In the genomic region with DNA sequence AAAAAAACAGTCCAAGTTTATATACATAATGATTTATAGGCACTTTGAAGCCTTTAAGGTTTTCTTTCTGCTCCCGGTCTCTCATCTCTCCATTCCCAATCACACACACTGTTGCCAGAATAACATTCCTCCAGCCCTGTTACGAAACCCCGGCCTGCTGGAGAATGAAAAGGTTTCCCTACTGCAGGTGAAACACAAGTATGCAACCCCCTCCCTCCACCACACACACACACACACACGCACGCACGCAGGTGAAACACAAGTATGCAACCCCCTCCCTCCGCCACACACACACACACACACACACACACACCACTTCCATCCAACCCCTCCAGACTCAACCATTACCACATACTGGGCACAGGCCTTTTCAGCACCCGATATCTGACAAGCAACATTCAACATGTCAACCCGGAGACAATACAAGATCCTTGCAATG, we compare ENCODE assay signal across 20 cellular contexts.
DNase-seq lines count a peak whose midpoint lies in the region; ATAC-seq, FAIRE-seq and TF ChIP-seq lines count a peak whose summit lies in the region.
"Had no signal": no experiment of that assay in that cellular context is flagged by ENCODE, and none has a peak within 500 bp of the region (broad histone marks: within the 10 kb centered on the region; RNA-seq: fewer than 3 reads in every experiment).

No MANE protein-coding gene starts in this region.

- H2AK5ac ChIP-seq in mesendoderm (ENCODE audit: low read length) = no peak overlapping the region

- CTCF ChIA-PET in A549 (lab: Yijun Ruan, JAX) = interaction anchor here (0.9 kb wide), 1 partner anchor 61 kb away, joined by 3 read pairs; no protein-coding TSS in a partner anchor
- CTCF ChIA-PET in T-cell (lab: Charles Lee) = interaction anchor here in 1 of 2 donors (0.6 kb wide), 1 partner anchor 74 kb away, joined by 3 read pairs; no protein-coding TSS in a partner anchor

- no peak for TF ChIP-seq EP300 in A549 (IDR thresholded peaks at IDR 0.05)

- FAIRE-seq in A549 (lab: Jason Lieb, UNC) = no peak
- FAIRE-seq: urothelium cell line had no signal

- H3K23ac ChIP-seq in mesendoderm (ENCODE audit: low read length) = no peak overlapping the region

- no peak overlapping the region for H3K4me3 ChIP-seq in A549
- no peak overlapping the region for H3K4me3 ChIP-seq in RWPE2 (ENCODE audit: severe bottlenecking)
- no peak overlapping the region for H3K4me3 ChIP-seq in heart left ventricle
- H3K4me3 ChIP-seq in mesendoderm (ENCODE audit: low read length) = no peak overlapping the region
- H3K4me3 ChIP-seq: breast epithelium, spleen had no signal

- no peaks in the 10 kb centered on the region for H3K27me3 ChIP-seq in RWPE2 (ENCODE audit: insufficient read depth, poor library complexity, severe bottlenecking)
- no peaks in the 10 kb centered on the region for H3K27me3 ChIP-seq in heart left ventricle
- no peaks in the 10 kb centered on the region for H3K27me3 ChIP-seq in mesendoderm (ENCODE audit: insufficient read depth, low read length, poor library complexity)
- H3K27me3 ChIP-seq: breast epithelium, spleen had no signal

- H2BK15ac ChIP-seq in mesendoderm (replicated peaks; ENCODE audit: low read depth) = no peak overlapping the region

- peaks cover 17% of the 10 kb centered on the region for H3K79me1 ChIP-seq in mesendoderm (ENCODE audit: low read length)

- H3K27ac Mint-ChIP-seq in T-cell = no peak overlapping the region
- H3K27ac Mint-ChIP-seq: activated CD4-positive, alpha-beta T cell treated with anti-CD3 and anti-CD28 coated beads for 36 hours; CD8-positive, alpha-beta memory T cell; stimulated activated naive B cell treated with anti-CD40 and anti-IgM and Interleukin-4, amounts not matched to agents 10 μg/mL and 1 μg/mL and 100 μg/mL, for 72 hours had no signal

- peaks cover 0 to 6% (median 0%) of the 10 kb centered on the region in 3 donors for H3K4me1 Mint-ChIP-seq in T-cell
- H3K4me1 Mint-ChIP-seq: activated CD4-positive, alpha-beta T cell treated with anti-CD3 and anti-CD28 coated beads for 36 hours; CD8-positive, alpha-beta memory T cell had no signal

- TF ChIP-seq CTCF in A549 (IDR thresholded peaks at IDR 0.05) (no peak), RWPE2 (IDR thresholded peaks at IDR 0.05; ENCODE audit: poor library complexity, severe bottlenecking) (no peak), heart left ventricle (IDR thresholded peaks at IDR 0.05) (no peak)

- H4K8ac ChIP-seq in mesendoderm (ENCODE audit: low read depth, low read length) = no peak overlapping the region

- H3K4me2 ChIP-seq in A549 = peak overlapping the region; percentile 17; the same call in 1 of the 3 replicates
- H3K4me2 ChIP-seq in mesendoderm (ENCODE audit: low read length) = no peak overlapping the region

- H3K27ac ChIP-seq in A549 = 0 out of 6 replicates have a peak overlapping the region, but pooled peaks of 1 of the 2 experiments have one; percentile 31
- H3K27ac ChIP-seq in RWPE2 (ENCODE audit: poor library complexity, severe bottlenecking) = peak overlapping the region; percentile 14
- no peak overlapping the region for H3K27ac ChIP-seq in heart left ventricle
- no peak overlapping the region for H3K27ac ChIP-seq in mesendoderm (ENCODE audit: low read depth, low read length)
- H3K27ac ChIP-seq: breast epithelium, spleen had no signal

- ATAC-seq in A549 (no peak), RWPE2 (ENCODE audit: low read depth) (peak; percentile 50), heart left ventricle (peak; percentile 51 to 67 (median 66)), T-cell (replicated peaks in 1 of 4) (no peak)
- no peak for ATAC-seq in stimulated activated naive CD8-positive, alpha-beta T cell treated with anti-CD3 and anti-CD28 coated beads, Interleukin-15, Interleukin-2, amounts not matched to agents 100 U/mL and 50 U/mL, for 24 hours
- ATAC-seq: activated CD4-positive, alpha-beta T cell treated with anti-CD3 and anti-CD28 coated beads for 36 hours; stimulated activated naive B cell treated with anti-CD40 and anti-IgM and Interleukin-4, amounts not matched to agents 10 μg/mL and 1 μg/mL and 100 μg/mL, for 72 hours had no signal

- no peaks in the 10 kb centered on the region for H3K9me3 Mint-ChIP-seq in T-cell
- H3K9me3 Mint-ChIP-seq: CD8-positive, alpha-beta memory T cell; stimulated activated naive B cell treated with anti-CD40 and anti-IgM and Interleukin-4, amounts not matched to agents 10 μg/mL and 1 μg/mL and 100 μg/mL, for 72 hours had no signal

- H3K18ac ChIP-seq in mesendoderm (ENCODE audit: low read length) = no peak overlapping the region

- H2BK120ac ChIP-seq in mesendoderm (ENCODE audit: low read depth, low read length) = no peak overlapping the region

- no peak overlapping the region for H3K56ac ChIP-seq in mesendoderm (ENCODE audit: low read length)

- no peak overlapping the region for H3K4ac ChIP-seq in mesendoderm (ENCODE audit: low read depth, low read length)

- H3K79me2 ChIP-seq in mesendoderm (ENCODE audit: control insufficient read depth, insufficient read depth, low read length) = peaks cover 42% of the 10 kb centered on the region

- H3K4me1 ChIP-seq in A549 (peaks cover 61% of the 10 kb centered on the region), RWPE2 (ENCODE audit: insufficient read depth, poor library complexity, severe bottlenecking) (peaks cover 38% of the 10 kb centered on the region), heart left ventricle (peaks cover 0 to 41% (median 11%) of the 10 kb centered on the region in 12 donors), mesendoderm (ENCODE audit: control insufficient read depth, low read depth, low read length) (no peaks in the 10 kb centered on the region)

- DNase-seq in A549 (ENCODE audit: low read depth in 1 of 2, low spot score in 1 of 2) (no peak), RWPE2 (ENCODE audit: low spot score) (no peak), heart left ventricle (peak in 1 of 5 donors; percentile 35), mesendoderm (peak; percentile 28), T-cell (no peak)
- no peak for DNase-seq in stimulated activated naive CD8-positive, alpha-beta T cell treated with anti-CD3 and anti-CD28 coated beads, Interleukin-15, Interleukin-2, amounts not matched to agents 100 U/mL and 50 U/mL, for 24 hours
- DNase-seq in activated T-cell treated with anti-CD3 and anti-CD28 coated beads, Interleukin-2, amount 50 U/mL, for 1 hour = no peak
- DNase-seq in activated CD4-positive, alpha-beta T cell treated with anti-CD3 and anti-CD28 coated beads for 1 hour = no peak
- DNase-seq: activated CD4-positive, alpha-beta T cell treated with anti-CD3 and anti-CD28 coated beads for 36 hours; activated naive CD4-positive, alpha-beta T cell treated with anti-CD3 and anti-CD28 coated beads, Interleukin-2, amount 50 U/mL, for 16 hours; CD8-positive, alpha-beta memory T cell; EL; GOT3; midbrain; nucleus accumbens; SIG-M5; spleen; stimulated activated naive B cell treated with anti-CD40 and anti-IgM and Interleukin-4, amounts not matched to agents 10 μg/mL and 1 μg/mL and 100 μg/mL, for 72 hours had no signal

- H3K9ac ChIP-seq in mesendoderm (ENCODE audit: low read length) = no peak overlapping the region

- H3K27me3 Mint-ChIP-seq in T-cell = peaks cover 0 to 2% of the 10 kb centered on the region in 2 donors
- H3K27me3 Mint-ChIP-seq: stimulated activated naive B cell treated with anti-CD40 and anti-IgM and Interleukin-4, amounts not matched to agents 10 μg/mL and 1 μg/mL and 100 μg/mL, for 72 hours had no signal

- intact Hi-C loops in heart left ventricle (cut with DNase I) = loop anchor here in 8 of 10 donors (5.0 to 10.0 kb wide), 6 partner anchors 63 to 297 kb away; a partner anchor contains a TSS

- no peaks in the 10 kb centered on the region for H3K36me3 ChIP-seq in RWPE2 (ENCODE audit: low read depth)
- no peaks in the 10 kb centered on the region for H3K36me3 ChIP-seq in heart left ventricle
- H3K36me3 ChIP-seq in mesendoderm (ENCODE audit: control insufficient read depth, insufficient read depth, low read length) = no peaks in the 10 kb centered on the region
- H3K36me3 ChIP-seq: breast epithelium, spleen had no signal

- no peak overlapping the region for H2BK5ac ChIP-seq in mesendoderm (ENCODE audit: low read length)

- 78% methylated on average over 9 of the region's 9 CpGs for WGBS in A549 (ENCODE audit: missing lambda C conversion rate)
- WGBS in heart left ventricle, 4 donors = 55 to 69% (median 57%) methylated on average over 9 of the region's 9 CpGs
- no CpG with 5 or more reads among the region's 9 CpGs for WGBS in mesendoderm (ENCODE audit: extremely low coverage, insufficient coverage, low lambda C conversion rate)

- H3K36me3 Mint-ChIP-seq in T-cell = no peaks in the 10 kb centered on the region
- H3K36me3 Mint-ChIP-seq: CD8-positive, alpha-beta memory T cell; stimulated activated naive B cell treated with anti-CD40 and anti-IgM and Interleukin-4, amounts not matched to agents 10 μg/mL and 1 μg/mL and 100 μg/mL, for 72 hours had no signal

- TF ChIP-seq POLR2A in A549 (IDR thresholded peaks at IDR 0.05; ENCODE audit: low read length) = no peak
- TF ChIP-seq POLR2A in heart left ventricle (IDR thresholded peaks at IDR 0.05) = no peak

- no peak overlapping the region for H4K5ac ChIP-seq in mesendoderm (ENCODE audit: low read length)

- H3K9me3 ChIP-seq in A549 = no peaks in the 10 kb centered on the region
- no peaks in the 10 kb centered on the region for H3K9me3 ChIP-seq in RWPE2 (ENCODE audit: severe bottlenecking)
- no peaks in the 10 kb centered on the region for H3K9me3 ChIP-seq in heart left ventricle
- H3K9me3 ChIP-seq: breast epithelium, spleen had no signal

- no peak overlapping the region for H3K4me3 Mint-ChIP-seq in T-cell
- H3K4me3 Mint-ChIP-seq: activated CD4-positive, alpha-beta T cell treated with anti-CD3 and anti-CD28 coated beads for 36 hours; CD8-positive, alpha-beta memory T cell; stimulated activated naive B cell treated with anti-CD40 and anti-IgM and Interleukin-4, amounts not matched to agents 10 μg/mL and 1 μg/mL and 100 μg/mL, for 72 hours had no signal

- POLR2A ChIA-PET in A549 (lab: Yijun Ruan, JAX) (no interaction called here), T-cell (lab: Charles Lee) (no interaction called here)

- no peak for TF ChIP-seq RAD21 in A549 (conservative IDR thresholded peaks at IDR 0.05 in 1 of 2, IDR thresholded peaks at IDR 0.05 in 1 of 2)

TF ChIP-seq in A549, 52 proteins besides CTCF, POLR2A, EP300 and RAD21:
- TF ChIP-seq ZFP36 (IDR thresholded peaks at IDR 0.05; ENCODE audit: borderline replicate concordance, partially characterized antibody) (no peak), CEBPB (IDR thresholded peaks at IDR 0.05) (peak; percentile 25 to 74; a peak in 2 of 4 replicates)

Comparison
In these comparisons a context has a peak if more than half of its experiments do, and no peak if none do; other contexts are left out.
1. ATAC-seq: peak in RWPE2 (single experiment) and heart left ventricle (4 of 4); none in A549 (0 of 2), stimulated activated naive CD8-positive, alpha-beta T cell treated with anti-CD3 and anti-CD28 coated beads, Interleukin-15, Interleukin-2, amounts not matched to agents 100 U/mL and 50 U/mL, for 24 hours (single experiment) and T-cell (0 of 4).